ENCODE assay signal across 24 cellular contexts in genomic region chr5:158492850-158493249, GRCh38.
A peak's percentile ranks its signal among the peaks of the same experiment; 100 is the strongest.
DNase-seq lines count a peak whose midpoint lies in the region; ATAC-seq and TF ChIP-seq lines count a peak whose summit lies in the region.
"Had no signal": no experiment of that assay in that cellular context is flagged by ENCODE, and none has a peak within 500 bp of the region (broad histone marks: within the 10 kb centered on the region; RNA-seq: fewer than 3 reads in every experiment).

No MANE protein-coding gene starts in this region.

- no peaks in the 10 kb centered on the region for H3K27me3 Mint-ChIP-seq in CD8-positive, alpha-beta T cell (ENCODE audit: low read depth)
- H3K27me3 Mint-ChIP-seq in activated CD4-positive, alpha-beta T cell treated with anti-CD3 and anti-CD28 coated beads for 36 hours = no peaks in the 10 kb centered on the region
- H3K27me3 Mint-ChIP-seq: activated naive CD8-positive, alpha-beta T cell treated with anti-CD3 and anti-CD28 coated beads for 36 hours; B cell; dendritic cell treated with granulocyte-macrophage colony-stimulating factor and Interleukin-4, amounts not matched to agents 40 ng/mL and 50 ng/mL, for 4 days had no signal

- CTCF ChIA-PET in CD8-positive, alpha-beta T cell (lab: Charles Lee) = no interaction called here
- CTCF ChIA-PET in activated CD4-positive, alpha-beta T cell treated with anti-CD3 and anti-CD28 coated beads for 36 hours (lab: Charles Lee) = no interaction called here

- no peak for ATAC-seq in CD8-positive, alpha-beta T cell
- no peak for ATAC-seq in activated CD4-positive, alpha-beta T cell treated with anti-CD3 and anti-CD28 coated beads for 36 hours
- ATAC-seq in GM19395 (IDR thresholded peaks at IDR 0.05; ENCODE audit: unreplicated experiment) = no peak
- ATAC-seq: GM12878, right cardiac atrium had no signal

- H3K9me3 ChIP-seq in SJCRH30 (replicated peaks) (no peaks in the 10 kb centered on the region), fibroblast of lung (ENCODE audit: control insufficient read depth, insufficient read depth, low read depth, low read length) (no peaks in the 10 kb centered on the region)
- H3K9me3 ChIP-seq in CD8-positive, alpha-beta T cell (ENCODE audit: low read length) = no peaks in the 10 kb centered on the region

- no peaks in the 10 kb centered on the region for H4K20me1 ChIP-seq in fibroblast of lung (ENCODE audit: control insufficient read depth, extremely low read depth, insufficient read depth, low read length)

- H3K27ac ChIP-seq in SJCRH30 (peak overlapping the region; percentile 24), fibroblast of lung (ENCODE audit: insufficient read depth, low read length) (no peak overlapping the region)
- no peak overlapping the region for H3K27ac ChIP-seq in CD8-positive, alpha-beta T cell (ENCODE audit: low read depth, low read length)

- H3K4me1 Mint-ChIP-seq in CD8-positive, alpha-beta T cell (ENCODE audit: low read depth) = no peaks in the 10 kb centered on the region
- no peaks in the 10 kb centered on the region for H3K4me1 Mint-ChIP-seq in activated CD4-positive, alpha-beta T cell treated with anti-CD3 and anti-CD28 coated beads for 36 hours
- H3K4me1 Mint-ChIP-seq: activated naive CD8-positive, alpha-beta T cell treated with anti-CD3 and anti-CD28 coated beads for 36 hours; B cell had no signal

- H3K27ac Mint-ChIP-seq in CD8-positive, alpha-beta T cell = no peak overlapping the region
- H3K27ac Mint-ChIP-seq in activated CD4-positive, alpha-beta T cell treated with anti-CD3 and anti-CD28 coated beads for 36 hours = no peak overlapping the region
- H3K27ac Mint-ChIP-seq: activated naive CD8-positive, alpha-beta T cell treated with anti-CD3 and anti-CD28 coated beads for 36 hours; B cell; dendritic cell treated with granulocyte-macrophage colony-stimulating factor and Interleukin-4, amounts not matched to agents 40 ng/mL and 50 ng/mL, for 4 days had no signal

- H2AFZ ChIP-seq in fibroblast of lung (ENCODE audit: low read length) = no peak overlapping the region

- TF ChIP-seq CTCF in fibroblast of lung (conservative IDR thresholded peaks at IDR 0.05 in 1 of 2, IDR thresholded peaks at IDR 0.05 in 1 of 2; ENCODE audit: low read depth in 1 of 2, low read length in 2 of 2) = no peak
- no peak for TF ChIP-seq CTCF in CD8-positive, alpha-beta T cell (IDR thresholded peaks at IDR 0.05)

- H3K79me2 ChIP-seq in fibroblast of lung (ENCODE audit: control insufficient read depth, insufficient read depth, low read length) = no peaks in the 10 kb centered on the region

- no peak overlapping the region for H3K4me2 ChIP-seq in fibroblast of lung (ENCODE audit: extremely low read depth, insufficient read depth, low read length)

- DNase-seq in GOT3 (lab: John Stamatoyannopoulos, UW) (peak; percentile 5), SJCRH30 (peak; percentile 68 to 83), fibroblast of lung (ENCODE audit: low read depth in 2 of 2) (peak; percentile 36 to 61), renal cortical epithelial cell (ENCODE audit: low read depth) (peak; percentile 20), NCI-H1694 (lab: John Stamatoyannopoulos, UW) (no peak)
- DNase-seq in CD8-positive, alpha-beta T cell = no peak
- DNase-seq in activated CD4-positive, alpha-beta T cell treated with anti-CD3 and anti-CD28 coated beads for 36 hours = no peak
- DNase-seq: activated CD4-positive, alpha-beta T cell treated with anti-CD3 and anti-CD28 coated beads for 4 hours; activated naive CD8-positive, alpha-beta T cell treated with anti-CD3 and anti-CD28 coated beads for 36 hours; foreskin melanocyte; GDM1; H7; hippocampal formation; Kasumi-1; NCI-H1105; NCI-H2081; NCI-H526; occipital lobe; right cardiac atrium had no signal

- POLR2A ChIA-PET in CD8-positive, alpha-beta T cell (lab: Charles Lee) = no interaction called here
- POLR2A ChIA-PET in activated CD4-positive, alpha-beta T cell treated with anti-CD3 and anti-CD28 coated beads for 36 hours (lab: Charles Lee) = no interaction called here

- H3K4me3 ChIP-seq in SJCRH30 = no peak overlapping the region
- H3K4me3 ChIP-seq in fibroblast of lung (replicated peaks in 1 of 4; ENCODE audit: control extremely low read depth in 1 of 4, insufficient read depth in 1 of 4, low read depth in 3 of 4, low read length in 4 of 4) = no peak overlapping the region
- H3K4me3 ChIP-seq in CD8-positive, alpha-beta T cell (ENCODE audit: low read depth, low read length) = no peak overlapping the region
- H3K4me3 ChIP-seq: GM12878, lung had no signal

- H3K36me3 ChIP-seq in SJCRH30 (no peaks in the 10 kb centered on the region), fibroblast of lung (ENCODE audit: control insufficient read depth, insufficient read depth, low read length) (no peaks in the 10 kb centered on the region)
- no peaks in the 10 kb centered on the region for H3K36me3 ChIP-seq in CD8-positive, alpha-beta T cell (ENCODE audit: insufficient read depth, low read length)

- intact Hi-C loops in CD8-positive, alpha-beta T cell (cut with DNase I, micrococcal nuclease) = no loop called here
- intact Hi-C loops in activated CD4-positive, alpha-beta T cell treated with anti-CD3 and anti-CD28 coated beads for 36 hours (cut with DNase I, micrococcal nuclease) = no loop called here

- peaks cover 12% of the 10 kb centered on the region for H3K4me1 ChIP-seq in SJCRH30
- H3K4me1 ChIP-seq in fibroblast of lung (ENCODE audit: control insufficient read depth, extremely low read depth, insufficient read depth, low read length) = no peaks in the 10 kb centered on the region
- H3K4me1 ChIP-seq in CD8-positive, alpha-beta T cell (ENCODE audit: insufficient read depth, low read length) = no peaks in the 10 kb centered on the region

- H3K9me3 Mint-ChIP-seq in CD8-positive, alpha-beta T cell = no peaks in the 10 kb centered on the region
- H3K9me3 Mint-ChIP-seq in activated CD4-positive, alpha-beta T cell treated with anti-CD3 and anti-CD28 coated beads for 36 hours (ENCODE audit: low read depth) = no peaks in the 10 kb centered on the region
- H3K9me3 Mint-ChIP-seq: activated naive CD8-positive, alpha-beta T cell treated with anti-CD3 and anti-CD28 coated beads for 36 hours; dendritic cell treated with granulocyte-macrophage colony-stimulating factor and Interleukin-4, amounts not matched to agents 40 ng/mL and 50 ng/mL, for 4 days had no signal

- H3K36me3 Mint-ChIP-seq in CD8-positive, alpha-beta T cell = no peaks in the 10 kb centered on the region
- no peaks in the 10 kb centered on the region for H3K36me3 Mint-ChIP-seq in activated CD4-positive, alpha-beta T cell treated with anti-CD3 and anti-CD28 coated beads for 36 hours (ENCODE audit: low read depth)
- H3K36me3 Mint-ChIP-seq: activated naive CD8-positive, alpha-beta T cell treated with anti-CD3 and anti-CD28 coated beads for 36 hours had no signal

- H3K9ac ChIP-seq in fibroblast of lung (ENCODE audit: insufficient read depth, low read length) = no peak overlapping the region

- H3K4me3 Mint-ChIP-seq in CD8-positive, alpha-beta T cell = no peak overlapping the region
- H3K4me3 Mint-ChIP-seq in activated CD4-positive, alpha-beta T cell treated with anti-CD3 and anti-CD28 coated beads for 36 hours = no peak overlapping the region
- H3K4me3 Mint-ChIP-seq: activated naive CD8-positive, alpha-beta T cell treated with anti-CD3 and anti-CD28 coated beads for 36 hours; B cell; dendritic cell treated with granulocyte-macrophage colony-stimulating factor and Interleukin-4, amounts not matched to agents 40 ng/mL and 50 ng/mL, for 4 days had no signal

- H3K27me3 ChIP-seq in SJCRH30 = no peaks in the 10 kb centered on the region
- H3K27me3 ChIP-seq in fibroblast of lung (ENCODE audit: control insufficient read depth, insufficient read depth, low read length) = no peaks in the 10 kb centered on the region
- H3K27me3 ChIP-seq in CD8-positive, alpha-beta T cell (ENCODE audit: insufficient read depth, low read length) = no peaks in the 10 kb centered on the region

Comparison
In these comparisons a context has a peak if more than half of its experiments do, and no peak if none do; other contexts are left out.
1. DNase-seq: peak in GOT3 (single experiment), SJCRH30 (2 of 2), fibroblast of lung (2 of 2) and renal cortical epithelial cell (single experiment); none in CD8-positive, alpha-beta T cell (0 of 7), activated CD4-positive, alpha-beta T cell treated with anti-CD3 and anti-CD28 coated beads for 36 hours (single experiment) and NCI-H1694 (single experiment).